21 cellular contexts compared by ENCODE assay signal in the genomic region with DNA sequence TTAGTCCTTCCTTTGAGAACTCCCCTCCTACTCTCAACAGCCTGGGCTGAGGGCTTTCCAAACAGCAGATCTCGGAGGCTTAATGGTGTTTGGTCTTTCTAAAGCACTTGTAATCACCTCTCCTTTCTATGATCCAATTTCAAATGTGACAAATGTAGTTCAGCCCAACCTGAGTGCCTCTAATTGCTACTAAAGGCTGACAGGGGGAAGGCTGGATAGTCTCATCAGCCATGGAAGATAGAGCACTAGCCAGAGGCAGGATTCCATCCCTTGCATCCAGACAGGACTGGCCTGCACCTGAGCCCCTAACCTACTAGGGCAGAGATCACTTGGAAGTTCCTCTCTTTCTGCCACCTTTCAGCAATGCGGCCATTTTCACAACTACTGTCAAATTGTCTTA.
DNase-seq lines count a peak whose midpoint lies in the region; ATAC-seq and TF ChIP-seq lines count a peak whose summit lies in the region.
"Had no signal": no experiment of that assay in that cellular context is flagged by ENCODE, and none has a peak within 500 bp of the region (broad histone marks: within the 10 kb centered on the region; RNA-seq: fewer than 3 reads in every experiment).

No MANE protein-coding gene starts in this region.

- no peak for ATAC-seq in HG03460 (IDR thresholded peaks at IDR 0.05; ENCODE audit: unreplicated experiment)
- ATAC-seq in HG02759 (IDR thresholded peaks at IDR 0.05; ENCODE audit: unreplicated experiment): no peak
- no peak for ATAC-seq in lower lobe of right lung
- ATAC-seq: activated CD8-positive, alpha-beta T cell treated with anti-CD3 and anti-CD28 coated beads, Interleukin-2, amount 10 ng/mL, durations not matched to agents 7 days and 5 days; activated T-cell treated with anti-CD3 and anti-CD28 coated beads, Interleukin-2, amount 50 U/mL, for 72 hours; WTC11 had no signal

- H3K9me3 Mint-ChIP-seq in dendritic cell treated with granulocyte-macrophage colony-stimulating factor and Interleukin-4, amounts not matched to agents 40 ng/mL and 50 ng/mL, for 4 days: no peaks in the 10 kb centered on the region
- H3K9me3 Mint-ChIP-seq: activated T-cell treated with anti-CD3 and anti-CD28 coated beads, Interleukin-2, amount 50 U/mL, for 72 hours; nephron; T-helper 2 cell treated with Interferon-gamma antibody and Interleukin-4, amounts not matched to agents 5 μg/mL and 100 μg/mL, for 36 hours; WTC11 had no signal

- H3K79me2 ChIP-seq in mammary epithelial cell (ENCODE audit: insufficient read depth, low read length): no peaks in the 10 kb centered on the region
- H3K79me2 ChIP-seq: hepatocyte had no signal

- no peaks in the 10 kb centered on the region for H4K20me1 ChIP-seq in mammary epithelial cell (ENCODE audit: insufficient read depth, low read length)

- H3K27ac ChIP-seq in mammary epithelial cell (ENCODE audit: insufficient read depth, low read depth, low read length): peak overlapping the region; percentile 91
- H3K27ac ChIP-seq in breast epithelium: no peak overlapping the region
- H3K27ac ChIP-seq in lower lobe of right lung: no peak overlapping the region
- H3K27ac ChIP-seq: C4-2B, hepatocyte, SJSA1, transverse colon had no signal

- dilution Hi-C loops in mammary epithelial cell (cut with HindIII; ENCODE audit: low sequenced_read_pairs): no loop called here

- H3K9ac ChIP-seq in mammary epithelial cell (ENCODE audit: insufficient read depth, low read length): peak overlapping the region; percentile 61

- no peak overlapping the region for H3K4me2 ChIP-seq in mammary epithelial cell (ENCODE audit: insufficient read depth, low read depth, low read length)
- H3K4me2 ChIP-seq: hepatocyte had no signal

- H3K4me3 ChIP-seq in mammary epithelial cell (replicated peaks in 1 of 3; ENCODE audit: insufficient read depth in 1 of 3, low read depth in 2 of 3, low read length in 3 of 3): no peak overlapping the region
- H3K4me3 ChIP-seq in breast epithelium: no peak overlapping the region
- H3K4me3 ChIP-seq in lower lobe of right lung: no peak overlapping the region
- H3K4me3 ChIP-seq: hepatocyte, SJSA1, transverse colon had no signal

- peak overlapping the region; percentile 12 for H3K27ac Mint-ChIP-seq in dendritic cell treated with granulocyte-macrophage colony-stimulating factor and Interleukin-4, amounts not matched to agents 40 ng/mL and 50 ng/mL, for 4 days
- H3K27ac Mint-ChIP-seq: activated CD8-positive, alpha-beta T cell treated with anti-CD3 and anti-CD28 coated beads, Interleukin-2, amount 10 ng/mL, durations not matched to agents 7 days and 5 days; activated naive CD8-positive, alpha-beta T cell; activated T-cell treated with anti-CD3 and anti-CD28 coated beads, Interleukin-2, amount 50 U/mL, for 72 hours; nephron; T-helper 2 cell treated with Interferon-gamma antibody and Interleukin-4, amounts not matched to agents 5 μg/mL and 100 μg/mL, for 36 hours; WTC11 had no signal

- H3K27me3 Mint-ChIP-seq in dendritic cell treated with granulocyte-macrophage colony-stimulating factor and Interleukin-4, amounts not matched to agents 40 ng/mL and 50 ng/mL, for 4 days: peaks cover 8% of the 10 kb centered on the region

- H3K27me3 ChIP-seq in mammary epithelial cell (ENCODE audit: insufficient read depth, low read length) (no peaks in the 10 kb centered on the region), breast epithelium (no peaks in the 10 kb centered on the region), lower lobe of right lung (ENCODE audit: low read depth) (peaks cover 6% of the 10 kb centered on the region)
- H3K27me3 ChIP-seq: hepatocyte, SJSA1, transverse colon had no signal

- peaks cover 18% of the 10 kb centered on the region for H3K4me1 Mint-ChIP-seq in dendritic cell treated with granulocyte-macrophage colony-stimulating factor and Interleukin-4, amounts not matched to agents 40 ng/mL and 50 ng/mL, for 4 days (ENCODE audit: low read depth)

- no peak for TF ChIP-seq POLR2A in breast epithelium (IDR thresholded peaks at IDR 0.05)

- H3K4me1 ChIP-seq in mammary epithelial cell (ENCODE audit: insufficient read depth, low read length) (peaks cover 67% of the 10 kb centered on the region), breast epithelium (no peaks in the 10 kb centered on the region), lower lobe of right lung (no peaks in the 10 kb centered on the region)

- DNase-seq in mammary epithelial cell (no peak), breast epithelium (ENCODE audit: low spot score in 2 of 2) (no peak), NCI-H345 (lab: John Stamatoyannopoulos, UW) (peak; percentile 89), lower lobe of right lung (no peak)
- no peak for DNase-seq in stimulated activated CD4-positive, alpha-beta T cell treated with anti-CD3 and anti-CD28 coated beads, Interleukin-15, amount 100 ng/mL, for 24 hours
- DNase-seq: activated CD8-positive, alpha-beta T cell treated with anti-CD3 and anti-CD28 coated beads, Interleukin-2, amount 10 ng/mL, durations not matched to agents 7 days and 5 days; activated T-cell treated with anti-CD3 and anti-CD28 coated beads, Interleukin-2, amount 50 U/mL, for 72 hours; kidney; mesendoderm; NCI-H2081 treated with DMSO at 0.1 percent for 48 hours; transverse colon had no signal

- WGBS in mammary epithelial cell (ENCODE audit: low coverage, missing lambda C conversion rate): 96% methylated on average over 2 of the region's 2 CpGs

- BruUV-seq in mammary epithelial cell (replicated peaks; lab: Mats Ljungman, UMichigan): no TSS peak

- H3K36me3 Mint-ChIP-seq in dendritic cell treated with granulocyte-macrophage colony-stimulating factor and Interleukin-4, amounts not matched to agents 40 ng/mL and 50 ng/mL, for 4 days (ENCODE audit: low read depth): no peaks in the 10 kb centered on the region
- H3K36me3 Mint-ChIP-seq: activated naive CD8-positive, alpha-beta T cell; WTC11 had no signal

- H3K9me3 ChIP-seq in mammary epithelial cell (replicated peaks; ENCODE audit: insufficient read depth, low read length) (no peaks in the 10 kb centered on the region), breast epithelium (no peaks in the 10 kb centered on the region), lower lobe of right lung (no peaks in the 10 kb centered on the region)
- H3K9me3 ChIP-seq: SJSA1, transverse colon had no signal

- in situ Hi-C loops in mammary epithelial cell (cut with MboI; ENCODE audit: low sequenced_read_pairs in 2 of 2): no loop called here

- TF ChIP-seq CTCF in mammary epithelial cell (conservative IDR thresholded peaks at IDR 0.05 in 1 of 2, IDR thresholded peaks at IDR 0.05 in 1 of 2; ENCODE audit: extremely low read depth in 1 of 2, insufficient read depth in 1 of 2, low read depth in 1 of 2, low read length in 2 of 2) (no peak), breast epithelium (IDR thresholded peaks at IDR 0.05) (no peak), lower lobe of right lung (IDR thresholded peaks at IDR 0.05) (no peak)

- H3K4me3 Mint-ChIP-seq in dendritic cell treated with granulocyte-macrophage colony-stimulating factor and Interleukin-4, amounts not matched to agents 40 ng/mL and 50 ng/mL, for 4 days: no peak overlapping the region
- H3K4me3 Mint-ChIP-seq: activated CD8-positive, alpha-beta T cell treated with anti-CD3 and anti-CD28 coated beads, Interleukin-2, amount 10 ng/mL, durations not matched to agents 7 days and 5 days; activated naive CD8-positive, alpha-beta T cell; activated T-cell treated with anti-CD3 and anti-CD28 coated beads, Interleukin-2, amount 50 U/mL, for 72 hours; nephron; T-helper 2 cell treated with Interferon-gamma antibody and Interleukin-4, amounts not matched to agents 5 μg/mL and 100 μg/mL, for 36 hours; WTC11 had no signal

- H3K36me3 ChIP-seq in mammary epithelial cell (ENCODE audit: insufficient read depth, low read length) (no peaks in the 10 kb centered on the region), breast epithelium (no peaks in the 10 kb centered on the region), lower lobe of right lung (no peaks in the 10 kb centered on the region)
- H3K36me3 ChIP-seq: SJSA1, transverse colon had no signal

- H2AFZ ChIP-seq in mammary epithelial cell (ENCODE audit: low read depth, low read length): peak overlapping the region; percentile 47
- H2AFZ ChIP-seq: hepatocyte had no signal

- intact Hi-C loops in mammary epithelial cell (cut with micrococcal nuclease) (loop anchor here (5.0 kb wide), 1 partner anchor 227 kb away; a partner anchor contains a TSS), breast epithelium (cut with DNase I; ENCODE audit: low total_unique reads) (no loop called here), lower lobe of right lung (cut with DNase I) (no loop called here)
- intact Hi-C loops in dendritic cell treated with granulocyte-macrophage colony-stimulating factor and Interleukin-4, amounts not matched to agents 40 ng/mL and 50 ng/mL, for 4 days (cut with micrococcal nuclease): no loop called here

- CTCF ChIA-PET in mammary epithelial cell (lab: Charles Lee; ENCODE audit: low non-redundant PET): interaction anchor here (0.7 kb wide), 1 partner anchor 125 kb away, joined by 3 read pairs; no protein-coding TSS in a partner anchor
